21 cellular contexts compared by ENCODE assay signal in the genomic region with DNA sequence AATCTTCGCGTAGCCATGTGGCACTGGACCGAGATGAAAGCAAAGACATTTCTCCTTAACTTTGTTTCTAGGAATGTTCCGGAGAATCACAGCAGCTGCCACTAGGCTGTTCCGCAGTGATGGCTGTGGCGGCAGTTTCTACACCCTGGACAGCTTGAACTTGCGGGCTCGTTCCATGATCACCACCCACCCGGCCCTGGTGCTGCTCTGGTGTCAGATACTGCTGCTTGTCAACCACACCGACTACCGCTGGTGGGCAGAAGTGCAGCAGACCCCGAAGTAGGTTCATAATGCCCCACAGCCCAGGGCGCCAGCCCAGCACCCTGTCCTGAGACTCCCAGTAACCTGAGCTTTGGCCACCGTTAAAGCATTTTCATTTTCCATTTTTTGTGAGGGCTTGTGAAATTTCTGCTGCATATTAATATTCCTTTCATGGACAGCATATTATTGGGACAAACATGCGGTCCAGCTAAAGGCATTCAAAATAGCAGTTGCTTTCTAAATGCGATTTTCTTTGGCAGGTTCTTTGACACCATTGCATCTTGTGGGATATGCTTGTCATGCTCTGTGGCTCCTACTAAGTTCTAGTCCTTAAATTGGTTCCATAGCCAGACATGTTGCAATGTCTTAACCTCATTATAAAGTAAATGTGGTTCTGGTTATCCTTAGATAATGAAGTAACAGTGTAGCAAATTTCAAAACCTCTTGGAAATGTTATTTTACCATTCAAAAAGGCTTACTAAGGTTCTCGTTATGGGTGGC. TPM values are rescaled to one million over a fixed set of nuclear protein-coding genes. Genes with fewer than 3 reads are reported as not detected.
DNase-seq lines count a peak whose midpoint lies in the region; ATAC-seq and TF ChIP-seq lines count a peak whose summit lies in the region.
"Had no signal": no experiment of that assay in that cellular context is flagged by ENCODE, and none has a peak within 500 bp of the region (broad histone marks: within the 10 kb centered on the region; RNA-seq: fewer than 3 reads in every experiment).

No MANE protein-coding gene starts in this region.

- no peak overlapping the region for H3K4me3 ChIP-seq in upper lobe of right lung
- H3K4me3 ChIP-seq in mesendoderm (ENCODE audit: low read length): no peak overlapping the region
- no peak overlapping the region for H3K4me3 ChIP-seq in mucosa of descending colon
- H3K4me3 ChIP-seq: SJCRH30, tibial nerve had no signal

- H3K4me1 Mint-ChIP-seq in activated CD8-positive, alpha-beta memory T cell treated with anti-CD3 and anti-CD28 coated beads, Interleukin-2, amount 10 ng/mL, durations not matched to agents 7 days and 5 days: peaks cover 66% of the 10 kb centered on the region
- H3K4me1 Mint-ChIP-seq in chondrocyte (ENCODE audit: low read depth) (peaks cover 9% of the 10 kb centered on the region), immature natural killer cell (peaks cover 93 to 94% of the 10 kb centered on the region in 2 donors)

- H3K18ac ChIP-seq in mesendoderm (ENCODE audit: low read length): no peak overlapping the region

- H3K27ac Mint-ChIP-seq in activated CD8-positive, alpha-beta memory T cell treated with anti-CD3 and anti-CD28 coated beads, Interleukin-2, amount 10 ng/mL, durations not matched to agents 7 days and 5 days: no peak overlapping the region
- no peak overlapping the region for H3K27ac Mint-ChIP-seq in chondrocyte (ENCODE audit: unreplicated experiment)
- peak overlapping the region; percentile 92 to 99 (median 96) for H3K27ac Mint-ChIP-seq in immature natural killer cell
- H3K27ac Mint-ChIP-seq: IgD-negative memory B cell; stimulated activated memory B cell treated with anti-CD40 and anti-IgM and Interleukin-4, amounts not matched to agents 10 μg/mL and 1 μg/mL and 100 μg/mL, for 72 hours had no signal

- CTCF ChIA-PET in activated CD8-positive, alpha-beta memory T cell treated with anti-CD3 and anti-CD28 coated beads, Interleukin-2, amount 10 ng/mL, durations not matched to agents 7 days and 5 days (lab: Charles Lee): interaction anchor here (1.0 kb wide), 1 partner anchor 221 kb away, joined by 3 read pairs; no protein-coding TSS in a partner anchor

- no peak overlapping the region for H2AK5ac ChIP-seq in mesendoderm (ENCODE audit: low read length)

- no peak overlapping the region for H3K4me2 ChIP-seq in mesendoderm (ENCODE audit: low read length)

- H4K8ac ChIP-seq in mesendoderm (ENCODE audit: low read depth, low read length): no peak overlapping the region

- no peak overlapping the region for H3K23ac ChIP-seq in mesendoderm (ENCODE audit: low read length)

- peak overlapping the region; percentile 42 for H3K27ac ChIP-seq in upper lobe of right lung
- no peak overlapping the region for H3K27ac ChIP-seq in mesendoderm (ENCODE audit: low read depth, low read length)
- H3K27ac ChIP-seq: HL-60, tibial nerve had no signal

- H3K36me3 Mint-ChIP-seq in activated CD8-positive, alpha-beta memory T cell treated with anti-CD3 and anti-CD28 coated beads, Interleukin-2, amount 10 ng/mL, durations not matched to agents 7 days and 5 days: peaks cover 18% of the 10 kb centered on the region
- H3K36me3 Mint-ChIP-seq in chondrocyte (ENCODE audit: low read depth): peaks cover 16% of the 10 kb centered on the region
- peaks cover 0 to 23% (median 4%) of the 10 kb centered on the region in 3 donors for H3K36me3 Mint-ChIP-seq in immature natural killer cell
- H3K36me3 Mint-ChIP-seq: IgD-negative memory B cell had no signal

- H3K4me3 Mint-ChIP-seq in activated CD8-positive, alpha-beta memory T cell treated with anti-CD3 and anti-CD28 coated beads, Interleukin-2, amount 10 ng/mL, durations not matched to agents 7 days and 5 days: no peak overlapping the region
- H3K4me3 Mint-ChIP-seq in chondrocyte (ENCODE audit: unreplicated experiment) (no peak overlapping the region), immature natural killer cell (no peak overlapping the region)
- H3K4me3 Mint-ChIP-seq: central memory CD8-positive, alpha-beta T cell; IgD-negative memory B cell; stimulated activated memory B cell treated with anti-CD40 and anti-IgM and Interleukin-4, amounts not matched to agents 10 μg/mL and 1 μg/mL and 100 μg/mL, for 72 hours had no signal

- H3K79me1 ChIP-seq in mesendoderm (ENCODE audit: low read length): no peaks in the 10 kb centered on the region

- no peak overlapping the region for H2BK15ac ChIP-seq in mesendoderm (replicated peaks; ENCODE audit: low read depth)

- H4K5ac ChIP-seq in mesendoderm (ENCODE audit: low read length): no peak overlapping the region

- no peaks in the 10 kb centered on the region for H3K27me3 Mint-ChIP-seq in activated CD8-positive, alpha-beta memory T cell treated with anti-CD3 and anti-CD28 coated beads, Interleukin-2, amount 10 ng/mL, durations not matched to agents 7 days and 5 days
- H3K27me3 Mint-ChIP-seq in chondrocyte (ENCODE audit: low read depth) (no peaks in the 10 kb centered on the region), immature natural killer cell (ENCODE audit: low read depth in 3 of 3) (peaks cover 0 to 9% (median 3%) of the 10 kb centered on the region in 3 donors)
- H3K27me3 Mint-ChIP-seq: central memory CD8-positive, alpha-beta T cell; stimulated activated memory B cell treated with anti-CD40 and anti-IgM and Interleukin-4, amounts not matched to agents 10 μg/mL and 1 μg/mL and 100 μg/mL, for 72 hours had no signal

- ATAC-seq in activated CD8-positive, alpha-beta memory T cell treated with anti-CD3 and anti-CD28 coated beads, Interleukin-2, amount 10 ng/mL, durations not matched to agents 7 days and 5 days: no peak
- ATAC-seq in upper lobe of right lung (no peak), mucosa of descending colon (no peak)
- ATAC-seq: stimulated activated memory B cell treated with anti-CD40 and anti-IgM and Interleukin-4, amounts not matched to agents 10 μg/mL and 1 μg/mL and 100 μg/mL, for 72 hours had no signal

- H3K79me2 ChIP-seq in mesendoderm (ENCODE audit: control insufficient read depth, insufficient read depth, low read length): no peaks in the 10 kb centered on the region

- no peak for TF ChIP-seq CTCF in chondrocyte (IDR thresholded peaks at IDR 0.05)
- TF ChIP-seq CTCF in upper lobe of right lung (IDR thresholded peaks at IDR 0.05): no peak
- TF ChIP-seq CTCF in mucosa of descending colon (IDR thresholded peaks at IDR 0.05): no peak

- no peak overlapping the region for H2BK120ac ChIP-seq in mesendoderm (ENCODE audit: low read depth, low read length)

- WGBS in mesendoderm (ENCODE audit: extremely low coverage, insufficient coverage, low lambda C conversion rate): no CpG with 5 or more reads among the region's 17 CpGs

- H3K4me1 ChIP-seq in upper lobe of right lung: peaks cover 37% of the 10 kb centered on the region
- no peaks in the 10 kb centered on the region for H3K4me1 ChIP-seq in mesendoderm (ENCODE audit: control insufficient read depth, low read depth, low read length)
- H3K4me1 ChIP-seq in mucosa of descending colon (ENCODE audit: low read depth): peaks cover 10% of the 10 kb centered on the region

- peak; percentile 41 for DNase-seq in activated CD8-positive, alpha-beta memory T cell treated with anti-CD3 and anti-CD28 coated beads, Interleukin-2, amount 50 U/mL, for 48 hours
- DNase-seq in activated CD8-positive, alpha-beta memory T cell treated with anti-CD3 and anti-CD28 coated beads, Interleukin-2, amount 10 ng/mL, durations not matched to agents 7 days and 5 days: no peak
- DNase-seq in chondrocyte (ENCODE audit: low spot score) (peak; percentile 75), immature natural killer cell (no peak), upper lobe of right lung (no peak), mesendoderm (no peak), OCI-M1 (lab: John Stamatoyannopoulos, UW) (no peak), mucosa of descending colon (no peak)
- DNase-seq: activated effector memory CD4-positive, alpha-beta T cell treated with anti-CD3 and anti-CD28 coated beads, Interleukin-2, amount 50 U/mL, for 16 hours; amniotic stem cell; DMS53; effector CD4-positive, alpha-beta T cell; MM.1S; NCI-H2029 treated with DMSO at 0.1 percent for 48 hours; SJCRH30; T1000 had no signal

- no peak overlapping the region for H2BK5ac ChIP-seq in mesendoderm (ENCODE audit: low read length)

- H3K9ac ChIP-seq in mesendoderm (ENCODE audit: low read length): no peak overlapping the region

- H3K36me3 ChIP-seq in upper lobe of right lung (peaks cover 39% of the 10 kb centered on the region), mesendoderm (ENCODE audit: control insufficient read depth, insufficient read depth, low read length) (no peaks in the 10 kb centered on the region), mucosa of descending colon (ENCODE audit: low read depth) (peaks cover 7% of the 10 kb centered on the region)

- H3K27me3 ChIP-seq in upper lobe of right lung (no peaks in the 10 kb centered on the region), mesendoderm (ENCODE audit: insufficient read depth, low read length, poor library complexity) (no peaks in the 10 kb centered on the region)
- H3K27me3 ChIP-seq: SJCRH30, tibial nerve had no signal

- H3K56ac ChIP-seq in mesendoderm (ENCODE audit: low read length): no peak overlapping the region

- no peaks in the 10 kb centered on the region for H3K9me3 ChIP-seq in upper lobe of right lung
- H3K9me3 ChIP-seq in mucosa of descending colon: no peaks in the 10 kb centered on the region
- H3K9me3 ChIP-seq: SJCRH30, tibial nerve had no signal

- intact Hi-C loops in upper lobe of right lung (cut with DNase I): loop anchor here (10.0 kb wide), 1 partner anchor 235 kb away; no protein-coding TSS in a partner anchor
- intact Hi-C loops in mucosa of descending colon (cut with DNase I, micrococcal nuclease): no loop called here

- H3K4ac ChIP-seq in mesendoderm (ENCODE audit: low read depth, low read length): no peak overlapping the region

- H3K9me3 Mint-ChIP-seq in activated CD8-positive, alpha-beta memory T cell treated with anti-CD3 and anti-CD28 coated beads, Interleukin-2, amount 10 ng/mL, durations not matched to agents 7 days and 5 days (ENCODE audit: low read depth): no peaks in the 10 kb centered on the region
- H3K9me3 Mint-ChIP-seq in chondrocyte (ENCODE audit: low read depth): no peaks in the 10 kb centered on the region
- H3K9me3 Mint-ChIP-seq in immature natural killer cell: no peaks in the 10 kb centered on the region
- H3K9me3 Mint-ChIP-seq: central memory CD8-positive, alpha-beta T cell; IgD-negative memory B cell; stimulated activated memory B cell treated with anti-CD40 and anti-IgM and Interleukin-4, amounts not matched to agents 10 μg/mL and 1 μg/mL and 100 μg/mL, for 72 hours had no signal

RNA-seq across cellular contexts. Expression of a gene that starts 49.1 kb away (rescaled TPM):
- total RNA-seq in activated CD8-positive, alpha-beta memory T cell treated with anti-CD3 and anti-CD28 coated beads, Interleukin-2, amount 10 ng/mL, durations not matched to agents 7 days and 5 days: under 1 TPM; 0.73 to 0.82 TPM
- 0.55 to 1.7 TPM (median 0.64 TPM) in 3 replicates for total RNA-seq in chondrocyte
- polyA plus RNA-seq in immature natural killer cell: not detected
- 1.0 TPM for total RNA-seq in upper lobe of right lung
- 0.14 TPM for polyA plus RNA-seq in mesendoderm (2013, experiment 1 of 2)
- 0.15 TPM for polyA plus RNA-seq in mesendoderm (2013, experiment 2 of 2)
- total RNA-seq in mucosa of descending colon: 1 to 10 TPM in 1 of 3 donors, under 1 TPM in 2; 0.58 to 1.3 (median 0.69) TPM
- polyA plus RNA-seq: IgD-negative memory B cell had no signal

Comparison
In these comparisons a context has a peak if more than half of its experiments do, and no peak if none do; other contexts are left out.
1. DNase-seq: peak in activated CD8-positive, alpha-beta memory T cell treated with anti-CD3 and anti-CD28 coated beads, Interleukin-2, amount 50 U/mL, for 48 hours (single experiment) and chondrocyte (single experiment); none in activated CD8-positive, alpha-beta memory T cell treated with anti-CD3 and anti-CD28 coated beads, Interleukin-2, amount 10 ng/mL, durations not matched to agents 7 days and 5 days (single experiment), immature natural killer cell (0 of 3), upper lobe of right lung (single experiment), mesendoderm (single experiment), OCI-M1 (single experiment) and mucosa of descending colon (0 of 3).
2. H3K27ac Mint-ChIP-seq: peak in immature natural killer cell (6 of 6); none in activated CD8-positive, alpha-beta memory T cell treated with anti-CD3 and anti-CD28 coated beads, Interleukin-2, amount 10 ng/mL, durations not matched to agents 7 days and 5 days (single experiment) and chondrocyte (single experiment).